ENCODE assay signal across 1 cellular context in the genomic region with DNA sequence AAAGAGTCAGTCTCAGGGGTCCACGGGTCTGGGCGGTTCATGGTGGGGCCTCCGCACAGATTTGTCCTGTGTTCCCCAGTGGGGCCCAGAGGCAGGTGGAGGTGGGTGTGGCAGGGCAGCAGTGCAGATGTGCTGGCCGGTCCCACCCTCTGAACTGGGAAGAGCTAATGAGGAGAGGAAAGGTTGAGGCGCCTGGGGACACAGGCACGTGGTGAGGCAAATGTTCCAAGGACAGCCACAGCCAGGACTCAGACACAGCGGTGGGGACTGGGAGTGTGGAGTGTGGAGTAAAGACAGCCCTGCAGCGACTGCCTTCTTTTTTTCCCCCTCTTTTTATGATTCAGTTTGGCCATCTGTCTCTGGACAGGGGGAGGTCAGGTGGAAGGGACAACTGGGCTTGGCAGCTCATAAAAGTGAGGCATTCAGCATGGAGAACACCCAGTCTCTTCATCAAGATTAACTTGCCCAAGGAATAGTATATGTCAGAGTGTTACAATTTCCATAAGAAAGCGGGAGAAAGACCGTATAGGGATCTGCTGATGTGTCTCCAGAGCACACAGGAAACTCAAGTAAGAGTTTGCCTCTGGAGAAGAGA.
TF ChIP-seq lines count a peak whose summit lies in the region.

No MANE protein-coding gene starts in this region.

TF ChIP-seq in WTC11, 78 proteins besides CTCF, POLR2A, EP300 and RAD21 (continued from another document):
- TF ChIP-seq, protein P1, sequence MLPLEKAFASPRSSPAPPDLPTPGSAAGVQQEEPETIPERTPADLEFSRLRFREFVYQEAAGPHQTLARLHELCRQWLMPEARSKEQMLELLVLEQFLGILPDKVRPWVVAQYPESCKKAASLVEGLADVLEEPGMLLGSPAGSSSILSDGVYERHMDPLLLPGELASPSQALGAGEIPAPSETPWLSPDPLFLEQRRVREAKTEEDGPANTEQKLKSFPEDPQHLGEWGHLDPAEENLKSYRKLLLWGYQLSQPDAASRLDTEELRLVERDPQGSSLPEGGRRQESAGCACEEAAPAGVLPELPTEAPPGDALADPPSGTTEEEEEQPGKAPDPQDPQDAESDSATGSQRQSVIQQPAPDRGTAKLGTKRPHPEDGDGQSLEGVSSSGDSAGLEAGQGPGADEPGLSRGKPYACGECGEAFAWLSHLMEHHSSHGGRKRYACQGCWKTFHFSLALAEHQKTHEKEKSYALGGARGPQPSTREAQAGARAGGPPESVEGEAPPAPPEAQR (CRISPR knock-in tag; IDR thresholded peaks at IDR 0.05): no peak
- TF ChIP-seq CBFB (CRISPR knock-in tag; IDR thresholded peaks at IDR 0.05; ENCODE audit: low read depth): no peak
- no peak for TF ChIP-seq RELA (CRISPR knock-in tag; IDR thresholded peaks at IDR 0.05; ENCODE audit: borderline replicate concordance)
- TF ChIP-seq PRRX2 (CRISPR knock-in tag; IDR thresholded peaks at IDR 0.05): no peak
- TF ChIP-seq, protein P2, sequence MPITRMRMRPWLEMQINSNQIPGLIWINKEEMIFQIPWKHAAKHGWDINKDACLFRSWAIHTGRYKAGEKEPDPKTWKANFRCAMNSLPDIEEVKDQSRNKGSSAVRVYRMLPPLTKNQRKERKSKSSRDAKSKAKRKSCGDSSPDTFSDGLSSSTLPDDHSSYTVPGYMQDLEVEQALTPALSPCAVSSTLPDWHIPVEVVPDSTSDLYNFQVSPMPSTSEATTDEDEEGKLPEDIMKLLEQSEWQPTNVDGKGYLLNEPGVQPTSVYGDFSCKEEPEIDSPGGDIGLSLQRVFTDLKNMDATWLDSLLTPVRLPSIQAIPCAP (CRISPR knock-in tag; IDR thresholded peaks at IDR 0.05): no peak
- TF ChIP-seq, protein P3, sequence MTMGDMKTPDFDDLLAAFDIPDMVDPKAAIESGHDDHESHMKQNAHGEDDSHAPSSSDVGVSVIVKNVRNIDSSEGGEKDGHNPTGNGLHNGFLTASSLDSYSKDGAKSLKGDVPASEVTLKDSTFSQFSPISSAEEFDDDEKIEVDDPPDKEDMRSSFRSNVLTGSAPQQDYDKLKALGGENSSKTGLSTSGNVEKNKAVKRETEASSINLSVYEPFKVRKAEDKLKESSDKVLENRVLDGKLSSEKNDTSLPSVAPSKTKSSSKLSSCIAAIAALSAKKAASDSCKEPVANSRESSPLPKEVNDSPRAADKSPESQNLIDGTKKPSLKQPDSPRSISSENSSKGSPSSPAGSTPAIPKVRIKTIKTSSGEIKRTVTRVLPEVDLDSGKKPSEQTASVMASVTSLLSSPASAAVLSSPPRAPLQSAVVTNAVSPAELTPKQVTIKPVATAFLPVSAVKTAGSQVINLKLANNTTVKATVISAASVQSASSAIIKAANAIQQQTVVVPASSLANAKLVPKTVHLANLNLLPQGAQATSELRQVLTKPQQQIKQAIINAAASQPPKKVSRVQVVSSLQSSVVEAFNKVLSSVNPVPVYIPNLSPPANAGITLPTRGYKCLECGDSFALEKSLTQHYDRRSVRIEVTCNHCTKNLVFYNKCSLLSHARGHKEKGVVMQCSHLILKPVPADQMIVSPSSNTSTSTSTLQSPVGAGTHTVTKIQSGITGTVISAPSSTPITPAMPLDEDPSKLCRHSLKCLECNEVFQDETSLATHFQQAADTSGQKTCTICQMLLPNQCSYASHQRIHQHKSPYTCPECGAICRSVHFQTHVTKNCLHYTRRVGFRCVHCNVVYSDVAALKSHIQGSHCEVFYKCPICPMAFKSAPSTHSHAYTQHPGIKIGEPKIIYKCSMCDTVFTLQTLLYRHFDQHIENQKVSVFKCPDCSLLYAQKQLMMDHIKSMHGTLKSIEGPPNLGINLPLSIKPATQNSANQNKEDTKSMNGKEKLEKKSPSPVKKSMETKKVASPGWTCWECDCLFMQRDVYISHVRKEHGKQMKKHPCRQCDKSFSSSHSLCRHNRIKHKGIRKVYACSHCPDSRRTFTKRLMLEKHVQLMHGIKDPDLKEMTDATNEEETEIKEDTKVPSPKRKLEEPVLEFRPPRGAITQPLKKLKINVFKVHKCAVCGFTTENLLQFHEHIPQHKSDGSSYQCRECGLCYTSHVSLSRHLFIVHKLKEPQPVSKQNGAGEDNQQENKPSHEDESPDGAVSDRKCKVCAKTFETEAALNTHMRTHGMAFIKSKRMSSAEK (CRISPR knock-in tag; IDR thresholded peaks at IDR 0.05; ENCODE audit: borderline replicate concordance): no peak
- TF ChIP-seq ZNF232 (CRISPR knock-in tag; IDR thresholded peaks at IDR 0.05): no peak
TF ChIP-seq in WTC11: peak in this region for 0.
